8 cellular contexts compared by ENCODE assay signal in the genomic region with DNA sequence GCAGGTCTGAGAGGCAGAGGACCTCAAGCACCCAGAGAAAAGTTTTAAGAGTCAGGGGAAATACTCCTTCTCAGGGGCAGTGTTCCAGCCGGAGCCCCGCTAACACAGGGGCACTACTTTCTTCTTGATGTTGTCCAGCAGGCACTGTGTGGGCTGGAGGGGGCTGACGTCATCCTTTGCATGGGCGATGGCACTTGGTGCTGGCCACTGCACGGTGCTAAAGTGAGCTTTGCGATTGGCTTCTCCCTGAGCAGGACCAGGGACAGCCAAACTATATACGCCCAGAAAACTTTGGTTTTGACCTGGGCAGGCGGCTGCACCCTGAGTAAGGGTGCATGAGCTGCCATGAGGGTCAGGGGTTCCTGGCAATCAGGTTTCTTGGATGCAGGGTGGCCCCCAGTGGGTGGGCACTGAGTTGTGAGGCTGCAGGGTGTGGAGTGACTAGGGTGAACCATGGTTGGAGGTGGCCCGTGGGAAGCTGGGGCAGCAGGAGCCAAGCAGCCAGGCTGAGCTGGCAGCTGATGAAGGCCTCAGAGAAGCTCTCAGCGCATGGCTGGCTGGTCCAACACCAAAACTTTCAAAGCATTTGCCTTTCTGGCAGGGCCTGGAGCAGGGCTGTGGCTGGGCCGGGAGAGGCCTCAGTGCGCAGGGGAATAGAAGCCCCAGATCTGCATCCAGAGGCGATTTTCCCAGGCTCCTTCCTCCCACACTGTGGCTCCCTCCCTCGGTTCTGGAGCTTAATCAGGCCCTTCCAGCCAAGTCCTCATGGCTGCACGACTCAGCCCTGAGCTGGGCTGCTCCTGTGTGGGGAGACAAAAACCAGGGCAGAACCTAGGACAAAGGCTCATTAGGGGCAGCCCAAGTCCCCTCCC. TPM values are rescaled to one million over a fixed set of nuclear protein-coding genes. Genes with fewer than 3 reads are reported as not detected.
DNase-seq lines count a peak whose midpoint lies in the region; ATAC-seq and TF ChIP-seq lines count a peak whose summit lies in the region.

No MANE protein-coding gene starts in this region.

- H3K36me3 ChIP-seq in breast epithelium (no peaks in the 10 kb centered on the region), mesenchymal stem cell (ENCODE audit: control insufficient read depth in 1 of 2, insufficient read depth in 2 of 2, low read depth in 1 of 2, low read length in 2 of 2) (peaks cover 31 to 40% of the 10 kb centered on the region in 2 experiments), tibial nerve (peaks cover 0 to 40% (median 15%) of the 10 kb centered on the region in 3 donors)

- H3K79me1 ChIP-seq in mesenchymal stem cell (replicated peaks; ENCODE audit: low read length, poor library complexity, severe bottlenecking): no peaks in the 10 kb centered on the region

- no peak overlapping the region for H3K4me3 Mint-ChIP-seq in T-helper 1 cell treated with Interleukin-12 subunit alpha and Interleukin-12 subunit beta and Interleukin-4 antibody, amounts not matched to agents 30 μg/mL and 1 μg/mL, for 36 hours

- no peak for DNase-seq in T-helper 1 cell
- DNase-seq in breast epithelium (ENCODE audit: low spot score in 2 of 2): peak in 1 of 2 donors; percentile 37
- peak; percentile 37 for DNase-seq in mesenchymal stem cell
- DNase-seq in tibial nerve (ENCODE audit: low spot score in 2 of 2): peak; percentile 31 to 40
- no peak for DNase-seq in stimulated activated CD4-positive, alpha-beta T cell treated with anti-CD3 and anti-CD28 coated beads, Interleukin-15, amount 100 ng/mL, for 24 hours
- no peak for DNase-seq in NCI-H1105 treated with DMSO at 0.1 percent for 48 hours (lab: John Stamatoyannopoulos, UW)

- H3K9me3 ChIP-seq in breast epithelium (no peaks in the 10 kb centered on the region), mesenchymal stem cell (ENCODE audit: control insufficient read depth, low read length) (no peaks in the 10 kb centered on the region), tibial nerve (no peaks in the 10 kb centered on the region)

- no peak overlapping the region for H3K4me2 ChIP-seq in mesenchymal stem cell (ENCODE audit: low read length, poor library complexity, severe bottlenecking)

- H3K4me1 ChIP-seq in breast epithelium (peaks cover 3 to 16% of the 10 kb centered on the region in 2 donors), mesenchymal stem cell (ENCODE audit: control insufficient read depth, insufficient read depth, low read depth, low read length) (peaks cover 22% of the 10 kb centered on the region), tibial nerve (peaks cover 0 to 56% (median 24%) of the 10 kb centered on the region in 4 donors)

- TF ChIP-seq POLR2A in breast epithelium (IDR thresholded peaks at IDR 0.05): no peak
- TF ChIP-seq POLR2A in tibial nerve (IDR thresholded peaks at IDR 0.05): no peak

- H2BK15ac ChIP-seq in mesenchymal stem cell (ENCODE audit: low read depth, poor library complexity, severe bottlenecking): no peak overlapping the region

- H3K18ac ChIP-seq in mesenchymal stem cell (ENCODE audit: low read depth in 1 of 2, low read length in 2 of 2): no peak overlapping the region

- peaks cover 18% of the 10 kb centered on the region for H3K36me3 Mint-ChIP-seq in T-helper 1 cell treated with Interleukin-12 subunit alpha and Interleukin-12 subunit beta and Interleukin-4 antibody, amounts not matched to agents 30 μg/mL and 1 μg/mL, for 36 hours (ENCODE audit: low read depth)

- no peaks in the 10 kb centered on the region for H3K9me3 Mint-ChIP-seq in T-helper 1 cell treated with Interleukin-12 subunit alpha and Interleukin-12 subunit beta and Interleukin-4 antibody, amounts not matched to agents 30 μg/mL and 1 μg/mL, for 36 hours

- no peak overlapping the region for H3K23ac ChIP-seq in mesenchymal stem cell (ENCODE audit: low read length in 2 of 2)

- peak overlapping the region; percentile 69 for H3K27ac Mint-ChIP-seq in T-helper 1 cell treated with Interleukin-12 subunit alpha and Interleukin-12 subunit beta and Interleukin-4 antibody, amounts not matched to agents 30 μg/mL and 1 μg/mL, for 36 hours

- no peak overlapping the region for H2AFZ ChIP-seq in mesenchymal stem cell (ENCODE audit: low read depth, low read length)

- TF ChIP-seq CTCF in breast epithelium (IDR thresholded peaks at IDR 0.05) (no peak), tibial nerve (IDR thresholded peaks at IDR 0.05) (no peak)

- H2AK5ac ChIP-seq in mesenchymal stem cell (ENCODE audit: low read length, severe bottlenecking): no peak overlapping the region

- H3K4ac ChIP-seq in mesenchymal stem cell (ENCODE audit: low read depth in 1 of 2, low read length in 2 of 2): no peak overlapping the region

- intact Hi-C loops in breast epithelium (cut with DNase I; ENCODE audit: low total_unique reads): loop anchor here (5.0 kb wide), 1 partner anchor 98 kb away; no protein-coding TSS in a partner anchor

- H3K27ac ChIP-seq in breast epithelium (peak overlapping the region; percentile 70 to 81), mesenchymal stem cell (ENCODE audit: low read length, poor library complexity, severe bottlenecking) (no peak overlapping the region), tibial nerve (peak overlapping the region; percentile 9 to 84 (median 67))

- H3K9ac ChIP-seq in mesenchymal stem cell (ENCODE audit: low read length): peak overlapping the region; percentile 65

- peak in 1 of 2 donors; percentile 12 for TF ChIP-seq EP300 in tibial nerve (IDR thresholded peaks at IDR 0.05)

- no peak for ATAC-seq in HG03045 (IDR thresholded peaks at IDR 0.05; ENCODE audit: unreplicated experiment)

- no peak overlapping the region for H2BK120ac ChIP-seq in mesenchymal stem cell (ENCODE audit: low read depth, low read length)

- 84% methylated on average over 15 of the region's 15 CpGs for WGBS in mesenchymal stem cell
- WGBS in tibial nerve, 2 donors: 25 to 29% methylated on average over 7 to 15 of the region's 15 CpGs

- peak overlapping the region in 1 of 2 experiments; percentile 7 for H2BK12ac ChIP-seq in mesenchymal stem cell (ENCODE audit: low read length in 2 of 2)

- no peaks in the 10 kb centered on the region for H3K27me3 Mint-ChIP-seq in T-helper 1 cell treated with Interleukin-12 subunit alpha and Interleukin-12 subunit beta and Interleukin-4 antibody, amounts not matched to agents 30 μg/mL and 1 μg/mL, for 36 hours (ENCODE audit: low read depth)

- H3K27me3 ChIP-seq in breast epithelium (no peaks in the 10 kb centered on the region), mesenchymal stem cell (ENCODE audit: control insufficient read depth in 1 of 2, insufficient read depth in 1 of 2, low read length in 2 of 2) (peaks cover 2 to 5% of the 10 kb centered on the region in 2 experiments), tibial nerve (no peaks in the 10 kb centered on the region)

- no peak overlapping the region for H4K8ac ChIP-seq in mesenchymal stem cell (ENCODE audit: low read length)

- H3K14ac ChIP-seq in mesenchymal stem cell (ENCODE audit: low read length in 2 of 2): no peak overlapping the region

- H3K4me1 Mint-ChIP-seq in T-helper 1 cell treated with Interleukin-12 subunit alpha and Interleukin-12 subunit beta and Interleukin-4 antibody, amounts not matched to agents 30 μg/mL and 1 μg/mL, for 36 hours (ENCODE audit: low read depth): peaks cover 35% of the 10 kb centered on the region

- no peak overlapping the region for H3K4me3 ChIP-seq in breast epithelium
- peak overlapping the region in 1 of 2 experiments; percentile 15 for H3K4me3 ChIP-seq in mesenchymal stem cell (ENCODE audit: insufficient read depth in 1 of 2, low read depth in 1 of 2, low read length in 2 of 2)
- no peak overlapping the region for H3K4me3 ChIP-seq in tibial nerve

- H2BK5ac ChIP-seq in mesenchymal stem cell (ENCODE audit: low read depth, low read length, poor library complexity, severe bottlenecking): no peak overlapping the region

- no peak overlapping the region for H4K91ac ChIP-seq in mesenchymal stem cell (ENCODE audit: low read length)

RNA-seq across cellular contexts. Expression of gene MRPS18A, which starts 18.3 kb away (rescaled TPM):
- total RNA-seq in breast epithelium (10 to 100 TPM; 37.7 to 63.2 (median 40.6) TPM), tibial nerve (10 to 100 TPM; 38.1 to 45.8 (median 43.9) TPM)
- 42.0 TPM for polyA plus RNA-seq in mesenchymal stem cell (2013, experiment 1 of 2)
- polyA plus RNA-seq in mesenchymal stem cell (2013, experiment 2 of 2): 43.2 TPM

RNA-seq across cellular contexts. Expression of gene RSPH9, which starts 24.4 kb away (rescaled TPM):
- total RNA-seq in breast epithelium (not detected), tibial nerve (under 1 TPM in 3 of 4 donors, not detected in 1; 0.30 to 0.66 (median 0.63) TPM)
- 0.62 TPM for polyA plus RNA-seq in mesenchymal stem cell (2013, experiment 1 of 2)
- 0.84 TPM for polyA plus RNA-seq in mesenchymal stem cell (2013, experiment 2 of 2)

RNA-seq across cellular contexts. Expression of gene MAD2L1BP, which starts 33.6 kb away (rescaled TPM):
- 10 to 100 TPM; 33.4 to 53.0 (median 33.4) TPM for total RNA-seq in breast epithelium
- 27.2 TPM for polyA plus RNA-seq in mesenchymal stem cell (2013, experiment 1 of 2)
- polyA plus RNA-seq in mesenchymal stem cell (2013, experiment 2 of 2): 26.6 TPM
- total RNA-seq in tibial nerve: 10 to 100 TPM; 16.3 to 36.9 (median 21.5) TPM

RNA-seq across cellular contexts. Expression of gene GTPBP2, which starts 40.2 kb away (rescaled TPM):
- 10 to 100 TPM; 41.4 to 58.0 (median 43.6) TPM for total RNA-seq in breast epithelium
- polyA plus RNA-seq in mesenchymal stem cell (2013, experiment 1 of 2): 70.7 TPM
- 68.3 TPM for polyA plus RNA-seq in mesenchymal stem cell (2013, experiment 2 of 2)
- 10 to 100 TPM; 33.2 to 58.5 (median 39.7) TPM for total RNA-seq in tibial nerve

Comparison
In these comparisons a context has a peak if more than half of its experiments do, and no peak if none do; other contexts are left out.
1. DNase-seq: peak in mesenchymal stem cell (single experiment) and tibial nerve (2 of 2); none in T-helper 1 cell (0 of 5), stimulated activated CD4-positive, alpha-beta T cell treated with anti-CD3 and anti-CD28 coated beads, Interleukin-15, amount 100 ng/mL, for 24 hours (single experiment) and NCI-H1105 treated with DMSO at 0.1 percent for 48 hours (single experiment).